ENCODE assay signal across 8 cellular contexts in genomic region chr6:149316740-149317655, GRCh38. TPM values are rescaled to one million over a fixed set of nuclear protein-coding genes. Genes with fewer than 3 reads are reported as not detected.
A peak's percentile ranks its signal among the peaks of the same experiment; 100 is the strongest.
DNase-seq lines count a peak whose midpoint lies in the region; ATAC-seq, FAIRE-seq and TF ChIP-seq lines count a peak whose summit lies in the region.

No MANE protein-coding gene starts in this region.

- H3K27ac ChIP-seq in kidney (ENCODE audit: low read depth in 2 of 2, low read length in 2 of 2), result peak overlapping the region; percentile 95 to 96

- intact Hi-C loops in kidney (cut with DNase I), result no loop called here

- H3K9me3 ChIP-seq in kidney (ENCODE audit: control insufficient read depth in 1 of 2, low read length in 2 of 2), result no peaks in the 10 kb centered on the region

- peak overlapping the region; percentile 68 to 92 for H3K9ac ChIP-seq in kidney (ENCODE audit: low read length in 2 of 2)

- peaks cover 5 to 7% of the 10 kb centered on the region in 2 donors for H3K4me1 ChIP-seq in kidney (ENCODE audit: control insufficient read depth in 1 of 2, insufficient read depth in 1 of 2, low read depth in 1 of 2, low read length in 2 of 2)

- ATAC-seq in GM18907 (IDR thresholded peaks at IDR 0.05; ENCODE audit: unreplicated experiment), result peak; percentile 81
- peak; percentile 78 for ATAC-seq in HG03135 (IDR thresholded peaks at IDR 0.05; ENCODE audit: unreplicated experiment)

- H3K4me3 ChIP-seq in kidney (ENCODE audit: low read length in 2 of 2), result peak overlapping the region; percentile 73 to 82

- DNase-seq in AG08396 (ENCODE audit: low spot score) (peak; percentile 92), NCI-H2227 treated with DMSO at 0.1 percent for 48 hours (lab: John Stamatoyannopoulos, UW) (peak; percentile 83), kidney (peak; percentile 96)
- peak; percentile 82 for DNase-seq in activated CD4-positive, CD25-positive, alpha-beta regulatory T cell treated with anti-CD3 and anti-CD28 coated beads, Interleukin-2, amount 50 U/mL, for 16 hours (ENCODE audit: low read depth, low spot score)
- DNase-seq in central memory CD4-positive, alpha-beta T cell, result peak; percentile 92
- peak; percentile 77 to 83 for DNase-seq in stimulated activated CD4-positive, alpha-beta T cell treated with anti-CD3 and anti-CD28 coated beads, Interleukin-15, amount 100 ng/mL, for 1 hour (ENCODE audit: low read depth in 1 of 2, low spot score in 1 of 2)

- no peaks in the 10 kb centered on the region for H3K36me3 ChIP-seq in kidney (ENCODE audit: control insufficient read depth in 1 of 2, insufficient read depth in 2 of 2, low read length in 2 of 2)

- no peak for TF ChIP-seq CTCF in kidney (IDR thresholded peaks at IDR 0.05; ENCODE audit: borderline replicate concordance, extremely low read depth, insufficient read depth)

- no peak for FAIRE-seq in kidney (lab: Jason Lieb, UNC)

RNA-seq across cellular contexts. Expression of gene TAB2, which starts 0.5 kb away (rescaled TPM):
- total RNA-seq in kidney, result 50.1 TPM
- polyA plus RNA-seq in kidney (ENCODE audit: insufficient read depth, low read depth, low replicate concordance), result 23.2 TPM

Comparison
In these comparisons a context has a peak if more than half of its experiments do, and no peak if none do; other contexts are left out.
1. Peak in every context shown above with its lines: DNase-seq, ATAC-seq, H3K4me3 ChIP-seq and H3K27ac ChIP-seq.